Comparison of ENCODE assay signal across 8 cellular contexts in genomic region chr1:160400284-160400645, GRCh38. TPM values are rescaled to one million over a fixed set of nuclear protein-coding genes. Genes with fewer than 3 reads are reported as not detected.
DNase-seq lines count a peak whose midpoint lies in the region; ATAC-seq, FAIRE-seq and TF ChIP-seq lines count a peak whose summit lies in the region.

VANGL2 (plus strand) TSS chr1:160400564; CDS start chr1:160415838, 15,274 bp downstream.

- peak; percentile 72 for DNase-seq in GM12891 (ENCODE audit: insufficient read length, low spot score)
- peak; percentile 3 for DNase-seq in NCI-H2196 treated with DMSO at 0.1 percent for 48 hours (lab: John Stamatoyannopoulos, UW; ENCODE audit: unreplicated experiment)
- peak; percentile 21 for DNase-seq in activated T-helper 2 cell treated with anti-CD3 and anti-CD28 coated beads, Interferon-gamma antibody, Interleukin-2, Interleukin-4, amounts not matched to agents 10 μg/mL and 5 μg/mL and 100 μg/mL, durations not matched to agents 14 hours and 24 hours and 36 hours (ENCODE audit: low spot score)
- peak; percentile 78 for DNase-seq in germinal center (ENCODE audit: low spot score)
- DNase-seq in transverse colon: peak; percentile 83

- no peak within 1 kb of the TSS for H3K27ac Mint-ChIP-seq in activated T-helper 2 cell treated with anti-CD3 and anti-CD28 coated beads, Interferon-gamma antibody, Interleukin-2, Interleukin-4, amounts not matched to agents 10 μg/mL and 5 μg/mL and 100 μg/mL, durations not matched to agents 14 hours and 24 hours and 36 hours

- in situ Hi-C loops in transverse colon (cut with MboI; ENCODE audit: low pct_ligation_motif_present in 1 of 4, low pct_unique_long_range_greater_than_20kb in 1 of 4, low sequenced_read_pairs in 3 of 4): no loop called here

- peaks cover under 1% of the 10 kb centered on the region for H4K20me1 ChIP-seq in neural cell (ENCODE audit: insufficient read depth)

- TF ChIP-seq RAD21 in neural cell (conservative IDR thresholded peaks at IDR 0.05): no peak

- peak within 1 kb of the TSS; percentile 9 for H3K4me3 Mint-ChIP-seq in activated T-helper 2 cell treated with anti-CD3 and anti-CD28 coated beads, Interferon-gamma antibody, Interleukin-2, Interleukin-4, amounts not matched to agents 10 μg/mL and 5 μg/mL and 100 μg/mL, durations not matched to agents 14 hours and 24 hours and 36 hours (ENCODE audit: low read depth)

- H3K9ac ChIP-seq in neural cell (ENCODE audit: low read length): peak within 1 kb of the TSS; percentile 97

- TF ChIP-seq POLR2A in GM12891 (IDR thresholded peaks at IDR 0.05; ENCODE audit: low read depth, low read length) (no peak), transverse colon (IDR thresholded peaks at IDR 0.05) (no peak)

- peak within 1 kb of the TSS; percentile 99 for H2AFZ ChIP-seq in neural cell (ENCODE audit: low read depth, low read length)

- FAIRE-seq in GM12891 (lab: Jason Lieb, UNC): no peak

- H3K36me3 Mint-ChIP-seq in activated T-helper 2 cell treated with anti-CD3 and anti-CD28 coated beads, Interferon-gamma antibody, Interleukin-2, Interleukin-4, amounts not matched to agents 10 μg/mL and 5 μg/mL and 100 μg/mL, durations not matched to agents 14 hours and 24 hours and 36 hours (ENCODE audit: low read depth): no peaks in the 10 kb centered on the region

- H3K4me1 ChIP-seq in transverse colon: peaks cover 0 to 20% (median 8%) of the 10 kb centered on the region in 4 donors

- no peak for TF ChIP-seq CTCF in neural cell (IDR thresholded peaks at IDR 0.05; ENCODE audit: poor library complexity, severe bottlenecking)
- TF ChIP-seq CTCF in transverse colon (IDR thresholded peaks at IDR 0.05): peak in 1 of 5 experiments; percentile 17

- no peaks in the 10 kb centered on the region for H3K36me3 ChIP-seq in neural cell (ENCODE audit: insufficient read depth, low read length)
- H3K36me3 ChIP-seq in transverse colon: no peaks in the 10 kb centered on the region

- H3K4me3 ChIP-seq in neural cell (ENCODE audit: low read length): peak within 1 kb of the TSS; percentile 75
- peak within 1 kb of the TSS; percentile 71 to 94 (median 90) for H3K4me3 ChIP-seq in transverse colon

- peaks cover 53% of the 10 kb centered on the region for H3K27me3 Mint-ChIP-seq in activated T-helper 2 cell treated with anti-CD3 and anti-CD28 coated beads, Interferon-gamma antibody, Interleukin-2, Interleukin-4, amounts not matched to agents 10 μg/mL and 5 μg/mL and 100 μg/mL, durations not matched to agents 14 hours and 24 hours and 36 hours (ENCODE audit: low read depth)

- no peaks in the 10 kb centered on the region for H3K9me2 ChIP-seq in neural cell (ENCODE audit: insufficient read depth, low read length)

- no peaks in the 10 kb centered on the region for H3F3A ChIP-seq in neural cell (ENCODE audit: insufficient read depth, low read length, poor library complexity, severe bottlenecking)

- no peak for ATAC-seq in activated CD4-positive, CD25-positive, alpha-beta regulatory T cell treated with anti-CD3 and anti-CD28 coated beads, Interleukin-2, amount 50 U/mL, for 24 hours
- ATAC-seq in GM19324 (IDR thresholded peaks at IDR 0.05; ENCODE audit: low FRiP score, unreplicated experiment): no peak

- H3K4me2 ChIP-seq in neural cell (ENCODE audit: low read length): peak within 1 kb of the TSS; percentile 98

- H3K27ac ChIP-seq in neural cell (ENCODE audit: low read length) (peak within 1 kb of the TSS; percentile 92), transverse colon (peak within 1 kb of the TSS; percentile 63 to 81 (median 78))

- H3K9me3 Mint-ChIP-seq in activated T-helper 2 cell treated with anti-CD3 and anti-CD28 coated beads, Interferon-gamma antibody, Interleukin-2, Interleukin-4, amounts not matched to agents 10 μg/mL and 5 μg/mL and 100 μg/mL, durations not matched to agents 14 hours and 24 hours and 36 hours: no peaks in the 10 kb centered on the region

- H3K79me2 ChIP-seq in neural cell (replicated peaks; ENCODE audit: insufficient read depth, low read length): peaks cover 53% of the 10 kb centered on the region

- TF ChIP-seq EP300 in neural cell (conservative IDR thresholded peaks at IDR 0.05; ENCODE audit: poor library complexity, severe bottlenecking) (peak; percentile 100), transverse colon (IDR thresholded peaks at IDR 0.05; ENCODE audit: low read depth) (no peak)

- H3K9me3 ChIP-seq in neural cell (ENCODE audit: low read length) (no peaks in the 10 kb centered on the region), transverse colon (no peaks in the 10 kb centered on the region)

- 1% methylated on average over 17 of the region's 32 CpGs; no CpG with 5 or more reads in 1 of the 2 donors for WGBS in transverse colon (ENCODE audit: low coverage in 1 of 2), 2 donors

- intact Hi-C loops in activated T-helper 2 cell treated with anti-CD3 and anti-CD28 coated beads, Interferon-gamma antibody, Interleukin-2, Interleukin-4, amounts not matched to agents 10 μg/mL and 5 μg/mL and 100 μg/mL, durations not matched to agents 14 hours and 24 hours and 36 hours (cut with micrococcal nuclease): no loop called here
- intact Hi-C loops in transverse colon (cut with DNase I; ENCODE audit: low total_unique reads): no loop called here

- H3K27me3 ChIP-seq in neural cell (ENCODE audit: insufficient read depth, low read depth, low read length): no peaks in the 10 kb centered on the region
- peaks cover 12% of the 10 kb centered on the region for H3K27me3 ChIP-seq in transverse colon

- no peaks in the 10 kb centered on the region for H3K4me1 Mint-ChIP-seq in activated T-helper 2 cell treated with anti-CD3 and anti-CD28 coated beads, Interferon-gamma antibody, Interleukin-2, Interleukin-4, amounts not matched to agents 10 μg/mL and 5 μg/mL and 100 μg/mL, durations not matched to agents 14 hours and 24 hours and 36 hours (ENCODE audit: low read depth)

TF ChIP-seq in GM12891, 5 proteins besides CTCF, POLR2A, EP300 and RAD21:
- TF ChIP-seq POU2F2 (IDR thresholded peaks at IDR 0.05; ENCODE audit: low read depth, low read length) (no peak), POLR2AphosphoS5 (IDR thresholded peaks at IDR 0.05; ENCODE audit: low read depth, low read length) (no peak), TAF1 (IDR thresholded peaks at IDR 0.05; ENCODE audit: low read depth, low read length) (no peak), SPI1 (IDR thresholded peaks at IDR 0.05; ENCODE audit: low read depth, low read length) (no peak), PAX5 (IDR thresholded peaks at IDR 0.05; ENCODE audit: insufficient read depth, low read length, severe bottlenecking) (no peak)

TF ChIP-seq in neural cell, 6 proteins besides CTCF, POLR2A, EP300 and RAD21:
- no peak for TF ChIP-seq EZH2 (IDR thresholded peaks at IDR 0.05; ENCODE audit: borderline replicate concordance, insufficient read depth, low read length, poor library complexity, severe bottlenecking)
- TF ChIP-seq POLR2AphosphoS5 (IDR thresholded peaks at IDR 0.05): peak; percentile 92
- no peak for TF ChIP-seq SMC3 (conservative IDR thresholded peaks at IDR 0.05; ENCODE audit: poor library complexity)
- TF ChIP-seq, protein P1, sequence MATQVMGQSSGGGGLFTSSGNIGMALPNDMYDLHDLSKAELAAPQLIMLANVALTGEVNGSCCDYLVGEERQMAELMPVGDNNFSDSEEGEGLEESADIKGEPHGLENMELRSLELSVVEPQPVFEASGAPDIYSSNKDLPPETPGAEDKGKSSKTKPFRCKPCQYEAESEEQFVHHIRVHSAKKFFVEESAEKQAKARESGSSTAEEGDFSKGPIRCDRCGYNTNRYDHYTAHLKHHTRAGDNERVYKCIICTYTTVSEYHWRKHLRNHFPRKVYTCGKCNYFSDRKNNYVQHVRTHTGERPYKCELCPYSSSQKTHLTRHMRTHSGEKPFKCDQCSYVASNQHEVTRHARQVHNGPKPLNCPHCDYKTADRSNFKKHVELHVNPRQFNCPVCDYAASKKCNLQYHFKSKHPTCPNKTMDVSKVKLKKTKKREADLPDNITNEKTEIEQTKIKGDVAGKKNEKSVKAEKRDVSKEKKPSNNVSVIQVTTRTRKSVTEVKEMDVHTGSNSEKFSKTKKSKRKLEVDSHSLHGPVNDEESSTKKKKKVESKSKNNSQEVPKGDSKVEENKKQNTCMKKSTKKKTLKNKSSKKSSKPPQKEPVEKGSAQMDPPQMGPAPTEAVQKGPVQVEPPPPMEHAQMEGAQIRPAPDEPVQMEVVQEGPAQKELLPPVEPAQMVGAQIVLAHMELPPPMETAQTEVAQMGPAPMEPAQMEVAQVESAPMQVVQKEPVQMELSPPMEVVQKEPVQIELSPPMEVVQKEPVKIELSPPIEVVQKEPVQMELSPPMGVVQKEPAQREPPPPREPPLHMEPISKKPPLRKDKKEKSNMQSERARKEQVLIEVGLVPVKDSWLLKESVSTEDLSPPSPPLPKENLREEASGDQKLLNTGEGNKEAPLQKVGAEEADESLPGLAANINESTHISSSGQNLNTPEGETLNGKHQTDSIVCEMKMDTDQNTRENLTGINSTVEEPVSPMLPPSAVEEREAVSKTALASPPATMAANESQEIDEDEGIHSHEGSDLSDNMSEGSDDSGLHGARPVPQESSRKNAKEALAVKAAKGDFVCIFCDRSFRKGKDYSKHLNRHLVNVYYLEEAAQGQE (IDR thresholded peaks at IDR 0.05; ENCODE audit: borderline replicate concordance): peak; percentile 82
- peak; percentile 45 for TF ChIP-seq TAF1 (IDR thresholded peaks at IDR 0.05; ENCODE audit: low read depth)
- no peak for TF ChIP-seq MXI1 (conservative IDR thresholded peaks at IDR 0.05; ENCODE audit: poor library complexity, severe bottlenecking)

RNA-seq across cellular contexts. Expression of gene VANGL2, which starts in this region (rescaled TPM):
- 0.78 TPM for polyA plus RNA-seq in GM12891 (2012; ENCODE audit: low read depth, missing spikeins)
- total RNA-seq in activated T-helper 2 cell treated with anti-CD3 and anti-CD28 coated beads, Interferon-gamma antibody, Interleukin-2, Interleukin-4, amounts not matched to agents 10 μg/mL and 5 μg/mL and 100 μg/mL, durations not matched to agents 14 hours and 24 hours and 36 hours: not detected in 2 replicates
- 22.6 and 34.0 TPM in 2 replicates for polyA plus RNA-seq in neural cell
- 56.7 and 57.8 TPM in 2 replicates for polyA minus RNA-seq in neural cell
- total RNA-seq in transverse colon: 1 to 10 TPM in 3 of 4 donors, under 1 TPM in 1; 0.20 to 3.7 (median 2.7) TPM

Comparison
In these comparisons a context has a peak if more than half of its experiments do, and no peak if none do; other contexts are left out.
1. Peak in DNase-seq in activated T-helper 2 cell treated with anti-CD3 and anti-CD28 coated beads, Interferon-gamma antibody, Interleukin-2, Interleukin-4, amounts not matched to agents 10 μg/mL and 5 μg/mL and 100 μg/mL, durations not matched to agents 14 hours and 24 hours and 36 hours; RNA of the gene not detected or under 1 TPM.
2. DNase-seq: peak in every context shown above with its lines; median percentile 83 in transverse colon; 78 in germinal center; 72 in GM12891; 21 in activated T-helper 2 cell treated with anti-CD3 and anti-CD28 coated beads, Interferon-gamma antibody, Interleukin-2, Interleukin-4, amounts not matched to agents 10 μg/mL and 5 μg/mL and 100 μg/mL, durations not matched to agents 14 hours and 24 hours and 36 hours; 3 in NCI-H2196 treated with DMSO at 0.1 percent for 48 hours.